ENCODE assay signal across 20 cellular contexts in the genomic region with DNA sequence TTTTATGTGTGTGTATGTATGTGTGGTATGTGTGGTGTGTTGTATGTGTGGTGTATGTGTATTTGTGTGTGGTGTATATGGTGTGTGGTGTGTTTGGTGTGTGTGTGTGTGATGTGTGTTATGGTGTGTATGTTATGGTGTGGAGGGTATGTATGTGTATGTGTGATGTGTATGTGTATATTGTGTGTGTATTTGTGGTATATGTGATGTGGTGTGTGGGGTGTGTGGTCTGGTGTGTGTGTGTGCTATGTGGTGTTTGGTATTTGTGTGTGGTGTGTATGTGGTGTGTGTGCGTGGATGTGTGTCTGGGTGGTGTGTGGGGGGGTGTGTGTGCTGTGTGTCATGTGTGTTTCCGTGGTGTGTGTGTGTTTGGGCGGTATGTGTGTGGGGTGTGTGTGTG. TPM values are rescaled to one million over a fixed set of nuclear protein-coding genes. Genes with fewer than 3 reads are reported as not detected.
DNase-seq lines count a peak whose midpoint lies in the region; ATAC-seq, FAIRE-seq and TF ChIP-seq lines count a peak whose summit lies in the region.
"Had no signal": no experiment of that assay in that cellular context is flagged by ENCODE, and none has a peak within 500 bp of the region (broad histone marks: within the 10 kb centered on the region; RNA-seq: fewer than 3 reads in every experiment).

No MANE protein-coding gene starts in this region.

- H4K8ac ChIP-seq in neuronal stem cell (ENCODE audit: low read depth, low read length) = no peak overlapping the region

- no peak overlapping the region for H3K18ac ChIP-seq in neuronal stem cell (ENCODE audit: low read length)

- no peak overlapping the region for H2BK120ac ChIP-seq in neuronal stem cell (ENCODE audit: low read depth, low read length)

- peak overlapping the region; percentile 38 for H4K91ac ChIP-seq in neuronal stem cell (ENCODE audit: low read depth, low read length, poor library complexity)

- H3K27me3 ChIP-seq in bronchial epithelial cell (ENCODE audit: control insufficient read depth, insufficient read depth, low read length) (no peaks in the 10 kb centered on the region), neuronal stem cell (ENCODE audit: control insufficient read depth in 3 of 3, insufficient read depth in 3 of 3, low read depth in 1 of 3, low read length in 3 of 3) (no peaks in the 10 kb centered on the region)
- H3K27me3 ChIP-seq: BLaER1, SJSA1 had no signal

- peak; percentile 18 for FAIRE-seq in bronchial epithelial cell (lab: Jason Lieb, UNC)

- no peak overlapping the region for H3K14ac ChIP-seq in neuronal stem cell (ENCODE audit: low read length)

- H3K27ac Mint-ChIP-seq in stimulated activated naive CD8-positive, alpha-beta T cell treated with anti-CD3 and anti-CD28 coated beads, Interleukin-15, Interleukin-2, amounts not matched to agents 100 ng/mL and 50 ng/mL, for 24 hours = peak overlapping the region; percentile 52
- H3K27ac Mint-ChIP-seq: CD4-positive, CD25-positive, alpha-beta regulatory T cell had no signal

- DNase-seq in stimulated activated naive CD8-positive, alpha-beta T cell treated with anti-CD3 and anti-CD28 coated beads, Interleukin-15, Interleukin-2, amounts not matched to agents 100 U/mL and 50 U/mL, for 24 hours = no peak
- DNase-seq in bronchial epithelial cell (ENCODE audit: low read depth) (no peak), neuronal stem cell (ENCODE audit: low spot score) (no peak)
- DNase-seq in activated T-cell treated with anti-CD3 and anti-CD28 coated beads, Interleukin-2, amount 50 U/mL, for 1 hour = no peak
- DNase-seq: CD4-positive, CD25-positive, alpha-beta regulatory T cell; DMS153; MM.1S; NCI-H1417; NCI-H1694; NCI-H2029 treated with DMSO at 0.1 percent for 48 hours; NCI-H446 treated with DMSO at 0.1 percent for 48 hours; NCI-H526 treated with DMSO at 0.1 percent for 48 hours; Right ventricle myocardium superior; RPMI8226 had no signal

- H3K4ac ChIP-seq in neuronal stem cell (ENCODE audit: low read length) = no peak overlapping the region

- H3K4me2 ChIP-seq in neuronal stem cell (ENCODE audit: insufficient read depth, low read length, poor library complexity, severe bottlenecking) = no peak overlapping the region
- H3K4me2 ChIP-seq: BLaER1, KMS-11 had no signal

- H3K27ac ChIP-seq in neuronal stem cell (replicated peaks; ENCODE audit: low read length) = no peak overlapping the region
- H3K27ac ChIP-seq: BLaER1, KMS-11, SJSA1 had no signal

- H3K27me3 Mint-ChIP-seq in stimulated activated naive CD8-positive, alpha-beta T cell treated with anti-CD3 and anti-CD28 coated beads, Interleukin-15, Interleukin-2, amounts not matched to agents 100 ng/mL and 50 ng/mL, for 24 hours = no peaks in the 10 kb centered on the region
- H3K27me3 Mint-ChIP-seq: CD4-positive, CD25-positive, alpha-beta regulatory T cell had no signal

- no peaks in the 10 kb centered on the region for H3K79me1 ChIP-seq in neuronal stem cell (ENCODE audit: low read depth, low read length)

- H2AK5ac ChIP-seq in neuronal stem cell (ENCODE audit: low read depth, low read length) = no peak overlapping the region

- ATAC-seq in stimulated activated naive CD8-positive, alpha-beta T cell treated with anti-CD3 and anti-CD28 coated beads, Interleukin-15, Interleukin-2, amounts not matched to agents 100 U/mL and 50 U/mL, for 24 hours = no peak
- ATAC-seq in HG03521 (IDR thresholded peaks at IDR 0.05; ENCODE audit: unreplicated experiment) (no peak), GM21717 (IDR thresholded peaks at IDR 0.05; ENCODE audit: unreplicated experiment) (no peak)

- H2AFZ ChIP-seq in neuronal stem cell (ENCODE audit: low read length) = no peak overlapping the region

- no peak overlapping the region for H2BK5ac ChIP-seq in neuronal stem cell (ENCODE audit: low read length)

- no peaks in the 10 kb centered on the region for H3K4me1 Mint-ChIP-seq in stimulated activated naive CD8-positive, alpha-beta T cell treated with anti-CD3 and anti-CD28 coated beads, Interleukin-15, Interleukin-2, amounts not matched to agents 100 ng/mL and 50 ng/mL, for 24 hours (ENCODE audit: low read depth)
- H3K4me1 Mint-ChIP-seq: CD4-positive, CD25-positive, alpha-beta regulatory T cell had no signal

- H3K9me3 Mint-ChIP-seq in stimulated activated naive CD8-positive, alpha-beta T cell treated with anti-CD3 and anti-CD28 coated beads, Interleukin-15, Interleukin-2, amounts not matched to agents 100 ng/mL and 50 ng/mL, for 24 hours = peaks cover 2% of the 10 kb centered on the region
- H3K9me3 Mint-ChIP-seq: CD4-positive, CD25-positive, alpha-beta regulatory T cell had no signal

- WGBS in neuronal stem cell (ENCODE audit: extremely low coverage in 2 of 2, insufficient read length in 2 of 2, insufficient replicate concordance in 1 of 2), 2 donors = 100% methylated on average over 3 of the region's 3 CpGs; no CpG with 5 or more reads in 1 of the 2 donors

- H3K36me3 Mint-ChIP-seq in stimulated activated naive CD8-positive, alpha-beta T cell treated with anti-CD3 and anti-CD28 coated beads, Interleukin-15, Interleukin-2, amounts not matched to agents 100 ng/mL and 50 ng/mL, for 24 hours (ENCODE audit: low read depth) = no peaks in the 10 kb centered on the region

- no peak overlapping the region for H3K23ac ChIP-seq in neuronal stem cell (ENCODE audit: low read depth, low read length, poor library complexity)

- no peak overlapping the region for H2BK12ac ChIP-seq in neuronal stem cell (ENCODE audit: low read length)

- peaks cover 1 to 4% of the 10 kb centered on the region in 2 donors for H3K4me1 ChIP-seq in neuronal stem cell (ENCODE audit: control insufficient read depth in 2 of 2, insufficient read depth in 1 of 2, low read depth in 1 of 2, low read length in 2 of 2)
- H3K4me1 ChIP-seq: BLaER1, SJSA1 had no signal

- TF ChIP-seq CTCF in bronchial epithelial cell (IDR thresholded peaks at IDR 0.05; ENCODE audit: insufficient read depth, low read length, severe bottlenecking) = no peak

- H2BK15ac ChIP-seq in neuronal stem cell (ENCODE audit: low read length) = no peak overlapping the region

- no peak overlapping the region for H3K9ac ChIP-seq in neuronal stem cell (ENCODE audit: low read depth, low read length, poor library complexity)
- H3K9ac ChIP-seq: BLaER1, KMS-11 had no signal

- no peak overlapping the region for H3K4me3 Mint-ChIP-seq in stimulated activated naive CD8-positive, alpha-beta T cell treated with anti-CD3 and anti-CD28 coated beads, Interleukin-15, Interleukin-2, amounts not matched to agents 100 ng/mL and 50 ng/mL, for 24 hours
- H3K4me3 Mint-ChIP-seq: CD4-positive, CD25-positive, alpha-beta regulatory T cell had no signal

- H3K4me3 ChIP-seq in bronchial epithelial cell (ENCODE audit: low read depth, low read length) = no peak overlapping the region
- peak overlapping the region in 1 of 2 donors; percentile 63 for H3K4me3 ChIP-seq in neuronal stem cell (ENCODE audit: low read length in 2 of 2)
- H3K4me3 ChIP-seq: BLaER1, SJSA1 had no signal

- H3K36me3 ChIP-seq in bronchial epithelial cell (ENCODE audit: control insufficient read depth, insufficient read depth, low read length) (no peaks in the 10 kb centered on the region), neuronal stem cell (replicated peaks in 1 of 2; ENCODE audit: control insufficient read depth in 2 of 2, insufficient read depth in 2 of 2, low read length in 2 of 2) (no peaks in the 10 kb centered on the region)
- H3K36me3 ChIP-seq: BLaER1, SJSA1 had no signal

- peaks cover 0 to 3% of the 10 kb centered on the region in 2 donors for H3K9me3 ChIP-seq in neuronal stem cell (replicated peaks in 1 of 2; ENCODE audit: control insufficient read depth in 2 of 2, insufficient read depth in 1 of 2, low read depth in 1 of 2, low read length in 2 of 2)
- H3K9me3 ChIP-seq: BLaER1, SJSA1 had no signal

RNA-seq across cellular contexts. Expression of a gene that starts 59.3 kb away (rescaled TPM):
- total RNA-seq in bronchial epithelial cell = 5.0 and 13.7 TPM in 2 replicates
- 18.4 TPM for polyA plus RNA-seq in neuronal stem cell (2013, experiment 1 of 2)
- 19.3 TPM for polyA plus RNA-seq in neuronal stem cell (2013, experiment 2 of 2)
- total RNA-seq: CD4-positive, CD25-positive, alpha-beta regulatory T cell had no signal
